ENCODE assay signal across 8 cellular contexts in the genomic region with DNA sequence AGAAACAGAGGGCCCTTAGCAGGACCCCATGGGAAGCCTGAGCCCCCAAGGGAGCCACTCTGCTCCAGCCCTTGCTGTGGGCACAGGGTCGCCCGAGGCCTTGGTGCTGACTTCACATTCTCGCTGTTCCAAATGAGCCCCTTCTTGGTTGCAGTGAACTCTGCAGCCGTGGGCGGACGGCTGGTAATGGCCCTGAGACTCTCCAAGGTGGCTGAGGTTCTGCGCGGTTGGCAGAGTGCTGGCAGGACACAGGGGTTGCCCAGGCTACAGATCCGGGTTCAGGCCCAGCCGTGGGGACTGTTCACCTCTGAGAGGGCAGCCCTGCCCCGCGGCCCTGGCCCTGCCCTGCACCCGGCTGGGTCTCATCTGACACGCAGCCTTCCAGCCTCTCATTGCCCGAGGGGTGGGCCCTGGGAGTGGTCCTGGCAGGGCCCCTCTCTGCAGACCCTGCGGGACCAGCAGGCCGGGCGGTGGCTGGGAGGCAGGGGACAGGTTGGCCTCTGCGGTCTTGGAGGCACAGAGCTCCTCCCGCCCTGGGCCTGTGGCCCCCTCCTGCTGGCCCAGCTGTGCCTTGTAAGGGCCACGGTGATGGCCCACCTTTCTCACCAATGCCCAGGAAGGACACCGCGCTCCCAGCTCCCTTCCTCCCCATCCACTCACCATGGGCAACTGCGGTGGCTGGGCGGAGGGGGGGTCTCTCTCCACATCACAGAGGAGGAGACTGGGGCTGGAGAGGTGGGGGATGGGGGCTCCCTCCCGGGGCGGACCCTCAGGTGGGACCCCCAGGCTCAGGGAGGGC. TPM values are rescaled to one million over a fixed set of nuclear protein-coding genes. Genes with fewer than 3 reads are reported as not detected.
DNase-seq lines count a peak whose midpoint lies in the region; ATAC-seq, FAIRE-seq and TF ChIP-seq lines count a peak whose summit lies in the region.

No MANE protein-coding gene starts in this region.

- peaks cover 37% of the 10 kb centered on the region for H3K4me1 ChIP-seq in A673 (ENCODE audit: insufficient read depth, low read length, poor library complexity, severe bottlenecking)
- H3K4me1 ChIP-seq in GM12878 (ENCODE audit: control insufficient read depth, insufficient read depth, low read length): peaks cover 80% of the 10 kb centered on the region
- H3K4me1 ChIP-seq in ovary (ENCODE audit: insufficient read depth): peaks cover 17% of the 10 kb centered on the region

- H3K4me3 ChIP-seq in A673 (ENCODE audit: low read depth, low read length, poor library complexity, severe bottlenecking): peak overlapping the region; percentile 43
- peak overlapping the region; percentile 65 for H3K4me3 ChIP-seq in GM12878
- no peak overlapping the region for H3K4me3 ChIP-seq in ovary

- H3K27me3 ChIP-seq in A673 (replicated peaks; ENCODE audit: insufficient read depth, low read depth, low read length, poor library complexity): no peaks in the 10 kb centered on the region
- no peaks in the 10 kb centered on the region for H3K27me3 ChIP-seq in GM12878 (replicated peaks in 1 of 2; ENCODE audit: control insufficient read depth in 2 of 2, insufficient read depth in 2 of 2, low read length in 1 of 2)
- H3K27me3 ChIP-seq in ovary: no peaks in the 10 kb centered on the region

- no peaks in the 10 kb centered on the region for H3K9me3 ChIP-seq in A673 (ENCODE audit: low read depth, low read length, poor library complexity, severe bottlenecking)
- H3K9me3 ChIP-seq in KOPT-K1 (ENCODE audit: insufficient read depth, low read length, poor library complexity, severe bottlenecking): no peaks in the 10 kb centered on the region
- H3K9me3 ChIP-seq in GM12878 (replicated peaks; ENCODE audit: control insufficient read depth, insufficient read depth, low read length): no peaks in the 10 kb centered on the region
- H3K9me3 ChIP-seq in ovary: no peaks in the 10 kb centered on the region

- intact Hi-C loops in A673 (cut with micrococcal nuclease; ENCODE audit: unreplicated experiment) (no loop called here), GM12878 (cut with micrococcal nuclease; ENCODE audit: unreplicated experiment) (loop anchor here (2.0 kb wide), 1 partner anchor 50 kb away; no protein-coding TSS in a partner anchor), ovary (cut with DNase I) (no loop called here)

- peak overlapping the region; percentile 94 for H3K9ac ChIP-seq in GM12878 (ENCODE audit: control insufficient read depth, insufficient read depth, low read length)

- POLR2A ChIA-PET in A673 (lab: Charles Lee; ENCODE audit: low non-redundant PET) (no interaction called here), GM12878 (lab: Charles Lee) (interaction anchor here (0.6 to 1.4 kb wide), 3 partner anchors 27 to 56 kb away, joined by 3 read pairs; no protein-coding TSS in a partner anchor)

- WGBS in GM12878 (ENCODE audit: insufficient coverage, insufficient replicate concordance, low lambda C conversion rate, missing lambda C conversion rate): 80% methylated on average over 22 of the region's 27 CpGs
- WGBS in ovary, 3 donors: 74 to 81% (median 79%) methylated on average over 22 to 27 of the region's 27 CpGs

- BruUV-seq in A673 (replicated peaks; lab: Mats Ljungman, UMichigan): no TSS peak
- BruUV-seq in GM12878 (replicated peaks; lab: Mats Ljungman, UMichigan): TSS peak; percentile 82

- DNase-seq in A673 (ENCODE audit: low spot score) (no peak), GM12878 (ENCODE audit: low read depth, low spot score) (no peak), ovary (peak in 2 of 5 donors; percentile 42 to 61), occipital lobe (lab: John Stamatoyannopoulos, UW) (no peak), Ammon's horn (ENCODE audit: low spot score) (no peak)

- TF ChIP-seq CTCF in A673 (conservative IDR thresholded peaks at IDR 0.05; ENCODE audit: low read depth, low read length) (no peak), GM12878 (IDR thresholded peaks at IDR 0.05 in 2 of 3, conservative IDR thresholded peaks at IDR 0.05 in 1 of 3; ENCODE audit: control insufficient read depth in 2 of 3, extremely low read depth in 1 of 3, insufficient read depth in 1 of 3, low read depth in 3 of 3, low read length in 3 of 3) (no peak), ovary (IDR thresholded peaks at IDR 0.05) (no peak)

- no peaks in the 10 kb centered on the region for H4K20me1 ChIP-seq in GM12878 (ENCODE audit: control insufficient read depth, insufficient read depth)

- H3K4me2 ChIP-seq in GM12878 (ENCODE audit: control insufficient read depth, insufficient read depth): peak overlapping the region; percentile 93

- SMC1A ChIA-PET in GM12878 (lab: Charles Lee; ENCODE audit: uncharacterized antibody, unreplicated experiment): interaction anchor here (1.4 kb wide), 1 partner anchor 11 kb away, joined by 4 read pairs; no protein-coding TSS in a partner anchor

- peaks cover 57% of the 10 kb centered on the region for H3K79me2 ChIP-seq in GM12878 (ENCODE audit: control insufficient read depth, insufficient read depth, low read length)

- H3K27ac ChIP-seq in A673 (ENCODE audit: low read depth, low read length, poor library complexity, severe bottlenecking) (peak overlapping the region; percentile 72), KOPT-K1 (ENCODE audit: low read depth, low read length, poor library complexity, severe bottlenecking) (peak overlapping the region; percentile 54), GM12878 (ENCODE audit: control insufficient read depth, insufficient read depth) (peak overlapping the region; percentile 98), ovary (peak overlapping the region; percentile 2 to 54)

- RAD21 ChIA-PET in GM12878 (lab: Charles Lee; ENCODE audit: unreplicated experiment): interaction anchor here (1.8 to 2.5 kb wide), 2 partner anchors 19 to 52 kb away, joined by 9 to 13 read pairs; no protein-coding TSS in a partner anchor

- ATAC-seq in GM18498 (IDR thresholded peaks at IDR 0.05; ENCODE audit: unreplicated experiment) (peak; percentile 17), GM12878 (peak; percentile 17), HG03039 (IDR thresholded peaks at IDR 0.05; ENCODE audit: unreplicated experiment) (no peak)

- H3K36me3 ChIP-seq in A673 (ENCODE audit: insufficient read depth, low read length, poor library complexity, severe bottlenecking) (no peaks in the 10 kb centered on the region), KOPT-K1 (ENCODE audit: insufficient read depth, low read length) (no peaks in the 10 kb centered on the region), GM12878 (ENCODE audit: control insufficient read depth in 2 of 2, insufficient read depth in 2 of 2, low read length in 1 of 2) (peaks cover 16 to 53% of the 10 kb centered on the region in 2 experiments), ovary (no peaks in the 10 kb centered on the region)

- TF ChIP-seq POLR2A in GM12878 (IDR thresholded peaks at IDR 0.05; ENCODE audit: low read depth, low read length) (peak; percentile 2; the same call in 1 of the 2 replicates), ovary (IDR thresholded peaks at IDR 0.05) (no peak)

- TF ChIP-seq EP300 in GM12878 (IDR thresholded peaks at IDR 0.05; ENCODE audit: borderline replicate concordance in 1 of 2, control insufficient read depth in 1 of 2, low read depth in 2 of 2, low read length in 2 of 2): no peak
- no peak for TF ChIP-seq EP300 in ovary (IDR thresholded peaks at IDR 0.05)

- no peak overlapping the region for H2AFZ ChIP-seq in GM12878 (ENCODE audit: control insufficient read depth, low read depth, low read length)

- CTCF ChIA-PET in A673 (lab: Charles Lee) (no interaction called here), GM12878 (lab: Yijun Ruan, JAX) (interaction anchor here (1.4 kb wide), 1 partner anchor 52 kb away, joined by 4 read pairs; no protein-coding TSS in a partner anchor)

- in situ Hi-C loops in GM12878 (cut with MboI): no loop called here

- no peak for TF ChIP-seq RAD21 in GM12878 (IDR thresholded peaks at IDR 0.05; ENCODE audit: insufficient read depth, low read depth, low read length)

- FAIRE-seq in GM12878 (lab: Jason Lieb, UNC): no peak

TF ChIP-seq in GM12878, 131 proteins besides CTCF, POLR2A, EP300 and RAD21 (continues in another document):
- TF ChIP-seq HDGF (IDR thresholded peaks at IDR 0.05): peak; percentile 84; the same call in 1 of the 2 replicates
- TF ChIP-seq RB1 (IDR thresholded peaks at IDR 0.05; ENCODE audit: borderline replicate concordance): no peak
- peak; percentile 19 for TF ChIP-seq HDAC6 (IDR thresholded peaks at IDR 0.05; ENCODE audit: unreplicated experiment)
- 0 out of 2 replicates have a peak, but pooled peaks have one; percentile 27 for TF ChIP-seq SMARCA5 (IDR thresholded peaks at IDR 0.05)
- peak; percentile 19; the same call in 1 of the 2 replicates for TF ChIP-seq LARP7 (IDR thresholded peaks at IDR 0.05)

RNA-seq across cellular contexts. Expression of a gene that starts 51.6 kb away (rescaled TPM):
- total RNA-seq in A673 (2021) (2.0 and 2.2 TPM in 2 replicates), GM12878 (2014; rRNA removed) (19.6 and 22.1 TPM in 2 replicates), GM12878 (2014; rRNA removed; fragmentation: Illumina TruSeq; extraction: Trizol) (9.4 and 11.7 TPM in 2 replicates), GM12878 (2021) (27.8 and 35.2 TPM in 2 replicates), ovary (10 to 100 TPM in 1 of 7 donors, 1 to 10 TPM in 5, under 1 TPM in 1; 0.72 to 14.9 (median 2.0) TPM), occipital lobe (1.4 TPM)
- 101 and 129 TPM in 2 replicates for total RNA-seq in GM12878 (2013; cell fraction: nucleolus; rRNA removed)
- 8.4 TPM for polyA plus RNA-seq in GM12878 (2011; ENCODE audit: low read depth)
- polyA plus RNA-seq in GM12878 (2011; rRNA removed) (13.5 and 17.3 TPM in 2 replicates), GM12878 (2014; fragmentation: Illumina TruSeq; extraction: Trizol) (5.7 and 10.8 TPM in 2 replicates), GM12878 (2014; fragmentation: Nextera tagmentation; extraction: Ambion mirVana) (1 to 10 TPM in 1 of 2 experiments, under 1 TPM in 1; 0.90 to 1.1 TPM), GM12878 (2014; rRNA removed) (29.8 and 30.6 TPM in 2 replicates), GM12878 (2016; fragmentation: Nextera tagmentation; extraction: Ambion mirVana) (10 to 100 TPM; 21.1 to 21.3 TPM), ovary (1 to 10 TPM in 1 of 2 donors, under 1 TPM in 1; 0.77 to 2.1 TPM)
- polyA plus RNA-seq in GM12878 (2011; cell fraction: cytosol; rRNA removed): 26.3 and 28.6 TPM in 2 replicates
- 92.9 and 105 TPM in 2 replicates for polyA plus RNA-seq in GM12878 (2011; cell fraction: nucleus; rRNA removed)
- polyA plus RNA-seq in GM12878 (2012): 23.5 and 31.3 TPM in 2 replicates
- 8.8 and 21.8 TPM in 2 replicates for polyA minus RNA-seq in GM12878 (2011; rRNA and poly(A)+ RNA removed)
- 6.5 and 7.8 TPM in 2 replicates for polyA minus RNA-seq in GM12878 (2011; cell fraction: cytosol; rRNA and poly(A)+ RNA removed)
- 24.8 and 31.4 TPM in 2 replicates for polyA minus RNA-seq in GM12878 (2011; cell fraction: nucleus; rRNA and poly(A)+ RNA removed)

Comparison
In these comparisons a context has a peak if more than half of its experiments do, and no peak if none do; other contexts are left out.
1. H3K27ac ChIP-seq: peak in every context shown above with its lines; median percentile 98 in GM12878; 72 in A673; 54 in KOPT-K1; 28 in ovary.